ENCODE assay signal across 10 cellular contexts in genomic region chr17:66717680-66718079, GRCh38.
DNase-seq lines count a peak whose midpoint lies in the region; ATAC-seq and TF ChIP-seq lines count a peak whose summit lies in the region.
"Had no signal": no experiment of that assay in that cellular context is flagged by ENCODE, and none has a peak within 500 bp of the region (broad histone marks: within the 10 kb centered on the region; RNA-seq: fewer than 3 reads in every experiment).

No MANE protein-coding gene starts in this region.

- H3K9me3 ChIP-seq in mucosa of descending colon, result no peaks in the 10 kb centered on the region

- H3K36me3 ChIP-seq in mucosa of descending colon (ENCODE audit: low read depth), result no peaks in the 10 kb centered on the region

- no peak for TF ChIP-seq CTCF in mucosa of descending colon (IDR thresholded peaks at IDR 0.05)

- H3K4me3 ChIP-seq in mucosa of descending colon, result no peak overlapping the region

- ATAC-seq in GM19023 (IDR thresholded peaks at IDR 0.05; ENCODE audit: unreplicated experiment) (peak; percentile 56), HG02623 (IDR thresholded peaks at IDR 0.05; ENCODE audit: unreplicated experiment) (peak; percentile 59), mucosa of descending colon (peak; percentile 24), GM19455 (IDR thresholded peaks at IDR 0.05; ENCODE audit: unreplicated experiment) (no peak)

- CTCF ChIA-PET in HEK293T (lab: Yijun Ruan, JAX), result no interaction called here

- peaks cover 25% of the 10 kb centered on the region for H3K4me1 ChIP-seq in mucosa of descending colon (ENCODE audit: low read depth)

- intact Hi-C loops in mucosa of descending colon (cut with DNase I, micrococcal nuclease), result loop anchor here in 1 of 2 donors (5.0 kb wide), 1 partner anchor 190 kb away; no protein-coding TSS in a partner anchor

- peak; percentile 74 for DNase-seq in NCI-H2171 treated with DMSO at 0.1 percent for 48 hours (lab: John Stamatoyannopoulos, UW)
- no peak for DNase-seq in mucosa of descending colon
- no peak for DNase-seq in HEK293T (ENCODE audit: extremely low spot score)
- DNase-seq in NCI-H2196 (lab: John Stamatoyannopoulos, UW; ENCODE audit: unreplicated experiment), result no peak
- DNase-seq in NCI-H1092 treated with DMSO at 0.1 percent for 48 hours (lab: John Stamatoyannopoulos, UW), result no peak
- DNase-seq: effector memory CD4-positive, alpha-beta T cell; substantia nigra had no signal

- POLR2A ChIA-PET in HEK293T (lab: Yijun Ruan, JAX), result no interaction called here

TF ChIP-seq in HEK293T, 16 proteins besides CTCF, POLR2A, EP300 and RAD21:
- TF ChIP-seq, protein P1, sequence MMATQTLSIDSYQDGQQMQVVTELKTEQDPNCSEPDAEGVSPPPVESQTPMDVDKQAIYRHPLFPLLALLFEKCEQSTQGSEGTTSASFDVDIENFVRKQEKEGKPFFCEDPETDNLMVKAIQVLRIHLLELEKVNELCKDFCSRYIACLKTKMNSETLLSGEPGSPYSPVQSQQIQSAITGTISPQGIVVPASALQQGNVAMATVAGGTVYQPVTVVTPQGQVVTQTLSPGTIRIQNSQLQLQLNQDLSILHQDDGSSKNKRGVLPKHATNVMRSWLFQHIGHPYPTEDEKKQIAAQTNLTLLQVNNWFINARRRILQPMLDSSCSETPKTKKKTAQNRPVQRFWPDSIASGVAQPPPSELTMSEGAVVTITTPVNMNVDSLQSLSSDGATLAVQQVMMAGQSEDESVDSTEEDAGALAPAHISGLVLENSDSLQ (IDR thresholded peaks at IDR 0.05), result no peak
- no peak for TF ChIP-seq SUZ12 (IDR thresholded peaks at IDR 0.05)
- no peak for TF ChIP-seq ZNF384 (IDR thresholded peaks at IDR 0.05)
- no peak for TF ChIP-seq ARNT (IDR thresholded peaks at IDR 0.05)
- TF ChIP-seq FOXM1 (IDR thresholded peaks at IDR 0.05; ENCODE audit: borderline replicate concordance), result no peak
- TF ChIP-seq FOXA1 (IDR thresholded peaks at IDR 0.05), result no peak
- no peak for TF ChIP-seq CTBP1 (IDR thresholded peaks at IDR 0.05; ENCODE audit: borderline replicate concordance)
- no peak for TF ChIP-seq LEF1 (IDR thresholded peaks at IDR 0.05; ENCODE audit: borderline replicate concordance)
- TF ChIP-seq FOXK2 (IDR thresholded peaks at IDR 0.05), result no peak
- no peak for TF ChIP-seq HDGF (IDR thresholded peaks at IDR 0.05; ENCODE audit: borderline replicate concordance)
- TF ChIP-seq TARDBP (IDR thresholded peaks at IDR 0.05), result no peak
- no peak for TF ChIP-seq NFRKB (IDR thresholded peaks at IDR 0.05)
- no peak for TF ChIP-seq SP1 (IDR thresholded peaks at IDR 0.05)
- no peak for TF ChIP-seq BHLHE40 (IDR thresholded peaks at IDR 0.05; ENCODE audit: borderline replicate concordance)
- TF ChIP-seq ELF4 (IDR thresholded peaks at IDR 0.05), result no peak
